Comparison of ENCODE assay signal across 1 cellular context in genomic region chr18:59485382-59485781, GRCh38.
TF ChIP-seq lines count a peak whose summit lies in the region.

No MANE protein-coding gene starts in this region.

TF ChIP-seq in HEK293, 187 proteins besides CTCF, POLR2A, EP300 and RAD21 (continued from another document and continues in another):
- TF ChIP-seq ZNF521 (tag by site-specific recombination; IDR thresholded peaks at IDR 0.05) (no peak), ZNF354C (tag by site-specific recombination; IDR thresholded peaks at IDR 0.05; ENCODE audit: borderline replicate concordance, low read depth) (0 out of 2 replicates have a peak, but pooled peaks have one; percentile 22), ZNF140 (tag by site-specific recombination; IDR thresholded peaks at IDR 0.05) (peak; percentile 83), ZNF394 (tag by site-specific recombination; IDR thresholded peaks at IDR 0.05; ENCODE audit: borderline replicate concordance) (peak; percentile 97), ZNF510 (tag by site-specific recombination; IDR thresholded peaks at IDR 0.05; ENCODE audit: insufficient replicate concordance) (peak; percentile 81), ZNF654 (tag by site-specific recombination; IDR thresholded peaks at IDR 0.05; ENCODE audit: low read depth) (peak; percentile 46), ZBTB11 (tag by site-specific recombination; conservative IDR thresholded peaks at IDR 0.05; ENCODE audit: low read depth) (peak; percentile 89), ZSCAN30 (tag by site-specific recombination; IDR thresholded peaks at IDR 0.05) (no peak), ZNF501 (tag by site-specific recombination; IDR thresholded peaks at IDR 0.05) (peak; percentile 82), ZNF791 (tag by site-specific recombination; IDR thresholded peaks at IDR 0.05) (peak; percentile 81), ZBTB1 (tag by site-specific recombination; IDR thresholded peaks at IDR 0.05) (no peak), ZNF223 (tag by site-specific recombination; IDR thresholded peaks at IDR 0.05) (0 out of 2 replicates have a peak, but pooled peaks have one; percentile 39), ZNF324 (tag by site-specific recombination; IDR thresholded peaks at IDR 0.05) (no peak), ZBTB20 (tag by site-specific recombination; IDR thresholded peaks at IDR 0.05) (no peak), ATF2 (tag by site-specific recombination; IDR thresholded peaks at IDR 0.05; ENCODE audit: low read depth) (no peak), ZNF19 (tag by site-specific recombination; IDR thresholded peaks at IDR 0.05; ENCODE audit: low read depth) (peak; percentile 66; the same call in 1 of the 2 replicates), ZBTB44 (tag by site-specific recombination; IDR thresholded peaks at IDR 0.05) (no peak), ZNF623 (tag by site-specific recombination; IDR thresholded peaks at IDR 0.05) (peak; percentile 87), REPIN1 (tag by site-specific recombination; IDR thresholded peaks at IDR 0.05; ENCODE audit: low read depth) (no peak), ZNF561 (tag by site-specific recombination; IDR thresholded peaks at IDR 0.05; ENCODE audit: borderline replicate concordance) (no peak), ZNF214 (tag by site-specific recombination; IDR thresholded peaks at IDR 0.05; ENCODE audit: borderline replicate concordance) (no peak), ZNF514 (tag by site-specific recombination; IDR thresholded peaks at IDR 0.05) (peak; percentile 88; the same call in 1 of the 2 replicates), TSHZ1 (tag by site-specific recombination; IDR thresholded peaks at IDR 0.05; ENCODE audit: borderline replicate concordance) (no peak; the same call in 1 of the 2 replicates), REST (tag by site-specific recombination; IDR thresholded peaks at IDR 0.05) (peak; percentile 70), ZNF529 (tag by site-specific recombination; IDR thresholded peaks at IDR 0.05; ENCODE audit: insufficient replicate concordance) (peak; percentile 71), KLF8 (tag by site-specific recombination; IDR thresholded peaks at IDR 0.05) (no peak), BCL11B (tag by site-specific recombination; IDR thresholded peaks at IDR 0.05; ENCODE audit: low read depth) (0 out of 2 replicates have a peak, but pooled peaks have one; percentile 25), ZNF341 (tag by site-specific recombination; IDR thresholded peaks at IDR 0.05; ENCODE audit: low read depth) (no peak; the same call in 1 of the 2 replicates), ZNF530 (tag by site-specific recombination; IDR thresholded peaks at IDR 0.05; ENCODE audit: low read depth) (0 out of 2 replicates have a peak, but pooled peaks have one; percentile 59), HOXA7 (CRISPR knock-in tag; IDR thresholded peaks at IDR 0.05; ENCODE audit: borderline replicate concordance) (no peak), KLF7 (tag by site-specific recombination; IDR thresholded peaks at IDR 0.05; ENCODE audit: borderline replicate concordance) (no peak), ZNF221 (tag by site-specific recombination; IDR thresholded peaks at IDR 0.05; ENCODE audit: borderline replicate concordance) (no peak), ZNF416 (tag by site-specific recombination; IDR thresholded peaks at IDR 0.05) (no peak), ZNF292 (tag by site-specific recombination; IDR thresholded peaks at IDR 0.05; ENCODE audit: borderline replicate concordance, low read depth) (0 out of 2 replicates have a peak, but pooled peaks have one; percentile 66), ZNF639 (tag by site-specific recombination; IDR thresholded peaks at IDR 0.05) (no peak), PRDM4 (tag by site-specific recombination; IDR thresholded peaks at IDR 0.05) (no peak), ZNF280D (tag by site-specific recombination; IDR thresholded peaks at IDR 0.05) (no peak)
